26 cellular contexts compared by ENCODE assay signal in the genomic region with DNA sequence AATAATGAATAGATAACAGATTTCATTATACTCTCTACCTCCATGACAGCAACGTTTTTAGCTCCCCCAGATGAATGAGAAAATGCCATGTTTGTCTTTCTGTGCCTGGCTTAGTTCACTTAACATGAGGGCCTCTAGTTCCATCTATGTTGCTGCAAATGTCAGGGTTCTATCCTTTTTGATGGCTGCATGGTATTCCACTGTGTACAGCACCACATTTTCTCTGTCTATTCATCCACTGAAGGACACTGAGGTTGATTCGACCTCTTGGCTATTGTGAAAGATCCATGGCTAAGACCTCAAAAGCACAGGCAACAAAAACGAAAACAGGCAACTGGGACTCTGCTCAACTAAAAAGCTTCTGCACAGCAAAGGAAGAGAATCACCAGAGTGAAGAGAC.
A peak's percentile ranks its signal among the peaks of the same experiment; 100 is the strongest.
DNase-seq lines count a peak whose midpoint lies in the region; ATAC-seq, FAIRE-seq and TF ChIP-seq lines count a peak whose summit lies in the region.
"Had no signal": no experiment of that assay in that cellular context is flagged by ENCODE, and none has a peak within 500 bp of the region (broad histone marks: within the 10 kb centered on the region; RNA-seq: fewer than 3 reads in every experiment).

No MANE protein-coding gene starts in this region.

- ATAC-seq in natural killer cell (no peak), HG03439 (IDR thresholded peaks at IDR 0.05; ENCODE audit: unreplicated experiment) (no peak)
- ATAC-seq in natural killer cell treated with Interleukin-12 subunit alpha and Interleukin-12 subunit beta and Interleukin-15 and Interleukin-18, amount 100 ng/mL, for 72 hours: no peak
- ATAC-seq: A549, GM12878 had no signal

- H3K4me3 ChIP-seq in bronchial epithelial cell (ENCODE audit: low read depth, low read length) (no peak overlapping the region), adrenal gland (no peak overlapping the region)
- H3K4me3 ChIP-seq: A549; BLaER1 treated with 17β-estradiol and CSF1 and Interleukin-3, amounts not matched to agents 10 nM and 100 nM; GM12878; HAP-1 had no signal

- H3K4me3 Mint-ChIP-seq in natural killer cell (peak overlapping the region; percentile 71), neural crest cell (peak overlapping the region; percentile 24)
- H3K4me3 Mint-ChIP-seq in natural killer cell treated with Interleukin-12 subunit alpha and Interleukin-12 subunit beta and Interleukin-15 and Interleukin-18, amount 100 ng/mL, for 72 hours: no peak overlapping the region
- H3K4me3 Mint-ChIP-seq: CD14-positive monocyte; CD4-positive, alpha-beta T cell had no signal

- no peaks in the 10 kb centered on the region for H3K9me3 ChIP-seq in adrenal gland (replicated peaks in 1 of 3)
- H3K9me3 ChIP-seq: A549, BE2C, HAP-1 had no signal

- intact Hi-C loops in natural killer cell (cut with micrococcal nuclease): loop anchor here (5.0 kb wide), 1 partner anchor 226 kb away; no protein-coding TSS in a partner anchor
- intact Hi-C loops in adrenal gland (cut with DNase I): no loop called here

- no peak overlapping the region for H3K27ac ChIP-seq in adrenal gland
- H3K27ac ChIP-seq: A549; BLaER1 treated with 17β-estradiol and CSF1 and Interleukin-3, amounts not matched to agents 10 nM and 100 nM had no signal

- no peak for TF ChIP-seq CTCF in natural killer cell (IDR thresholded peaks at IDR 0.05)
- no peak for TF ChIP-seq CTCF in bronchial epithelial cell (IDR thresholded peaks at IDR 0.05; ENCODE audit: insufficient read depth, low read length, severe bottlenecking)
- TF ChIP-seq CTCF in neural crest cell (conservative IDR thresholded peaks at IDR 0.05): no peak
- TF ChIP-seq CTCF in adrenal gland (IDR thresholded peaks at IDR 0.05): no peak

- H3K27ac Mint-ChIP-seq in natural killer cell (peak overlapping the region in 1 of 2 donors; percentile 83), neural crest cell (ENCODE audit: unreplicated experiment) (no peak overlapping the region)
- no peak overlapping the region for H3K27ac Mint-ChIP-seq in natural killer cell treated with Interleukin-12 subunit alpha and Interleukin-12 subunit beta and Interleukin-15 and Interleukin-18, amount 100 ng/mL, for 72 hours
- H3K27ac Mint-ChIP-seq: CD4-positive, alpha-beta T cell had no signal

- DNase-seq in natural killer cell (no peak), bronchial epithelial cell (ENCODE audit: low read depth) (no peak), neural crest cell (ENCODE audit: low read depth, low spot score) (no peak), NCI-H1694 treated with DMSO at 0.1 percent for 48 hours (lab: John Stamatoyannopoulos, UW) (no peak), adrenal gland (no peak)
- no peak for DNase-seq in natural killer cell treated with Interleukin-12 subunit alpha and Interleukin-12 subunit beta and Interleukin-15 and Interleukin-18, amount 100 ng/mL, for 72 hours (ENCODE audit: low spot score)
- DNase-seq: 8988T; ACHN; AML-193; BE2C; CD4-positive, alpha-beta T cell; CD8-positive, alpha-beta memory T cell; DMS 273 treated with DMSO at 0.1 percent for 48 hours; DMS79; EL; GDM1; GOT3 had no signal

- H3K36me3 ChIP-seq in bronchial epithelial cell (ENCODE audit: control insufficient read depth, insufficient read depth, low read length) (peaks cover 1% of the 10 kb centered on the region), adrenal gland (replicated peaks in 1 of 2) (peaks cover 0 to 42% of the 10 kb centered on the region in 2 donors)
- H3K36me3 ChIP-seq: HAP-1 had no signal

- peaks cover 35 to 41% of the 10 kb centered on the region in 2 donors for H3K4me1 Mint-ChIP-seq in natural killer cell
- H3K4me1 Mint-ChIP-seq in natural killer cell treated with Interleukin-12 subunit alpha and Interleukin-12 subunit beta and Interleukin-15 and Interleukin-18, amount 100 ng/mL, for 72 hours (ENCODE audit: low read depth in 2 of 2): peaks cover 17 to 25% of the 10 kb centered on the region in 2 donors
- no peaks in the 10 kb centered on the region for H3K4me1 Mint-ChIP-seq in neural crest cell
- H3K4me1 Mint-ChIP-seq: CD14-positive monocyte had no signal

- peak; percentile 52 for FAIRE-seq in bronchial epithelial cell (lab: Jason Lieb, UNC)
- FAIRE-seq: A549, D721Med, GM12878, GM18507, H54 had no signal

- H3K27me3 Mint-ChIP-seq in natural killer cell (ENCODE audit: low read depth in 2 of 2): peaks cover 0 to 11% of the 10 kb centered on the region in 2 donors
- no peaks in the 10 kb centered on the region for H3K27me3 Mint-ChIP-seq in natural killer cell treated with Interleukin-12 subunit alpha and Interleukin-12 subunit beta and Interleukin-15 and Interleukin-18, amount 100 ng/mL, for 72 hours
- H3K27me3 Mint-ChIP-seq in neural crest cell (ENCODE audit: low read depth): no peaks in the 10 kb centered on the region
- H3K27me3 Mint-ChIP-seq: CD4-positive, alpha-beta T cell; CD8-positive, alpha-beta memory T cell had no signal

- TF ChIP-seq POLR2A in adrenal gland (IDR thresholded peaks at IDR 0.05): no peak

- no peaks in the 10 kb centered on the region for H3K4me1 ChIP-seq in adrenal gland (replicated peaks in 1 of 2)
- H3K4me1 ChIP-seq: A549; BE2C; BLaER1 treated with 17β-estradiol and CSF1 and Interleukin-3, amounts not matched to agents 10 nM and 100 nM; HAP-1 had no signal

- H3K27me3 ChIP-seq in bronchial epithelial cell (ENCODE audit: control insufficient read depth, insufficient read depth, low read length) (no peaks in the 10 kb centered on the region), adrenal gland (no peaks in the 10 kb centered on the region)
- H3K27me3 ChIP-seq: BE2C; BLaER1 treated with 17β-estradiol and CSF1 and Interleukin-3, amounts not matched to agents 10 nM and 100 nM had no signal

- peaks cover 26% of the 10 kb centered on the region for H3K36me3 Mint-ChIP-seq in natural killer cell
- H3K36me3 Mint-ChIP-seq in natural killer cell treated with Interleukin-12 subunit alpha and Interleukin-12 subunit beta and Interleukin-15 and Interleukin-18, amount 100 ng/mL, for 72 hours: peaks cover 24% of the 10 kb centered on the region
- H3K36me3 Mint-ChIP-seq in neural crest cell (ENCODE audit: low read depth): peaks cover 30% of the 10 kb centered on the region

- 66 to 85% (median 84%) methylated on average over 3 of the region's 3 CpGs for WGBS in adrenal gland, 4 donors

- no peaks in the 10 kb centered on the region for H3K9me3 Mint-ChIP-seq in natural killer cell
- H3K9me3 Mint-ChIP-seq in natural killer cell treated with Interleukin-12 subunit alpha and Interleukin-12 subunit beta and Interleukin-15 and Interleukin-18, amount 100 ng/mL, for 72 hours: no peaks in the 10 kb centered on the region
- H3K9me3 Mint-ChIP-seq in neural crest cell: peaks cover 3% of the 10 kb centered on the region
- H3K9me3 Mint-ChIP-seq: CD4-positive, alpha-beta T cell; CD8-positive, alpha-beta memory T cell had no signal
